In genomic region chr9:15249042-15249818, GRCh38 we compare ENCODE assay signal across 12 cellular contexts. TPM values are rescaled to one million over a fixed set of nuclear protein-coding genes. Genes with fewer than 3 reads are reported as not detected.
DNase-seq lines count a peak whose midpoint lies in the region; ATAC-seq and TF ChIP-seq lines count a peak whose summit lies in the region.
"Had no signal": no experiment of that assay in that cellular context is flagged by ENCODE, and none has a peak within 500 bp of the region (broad histone marks: within the 10 kb centered on the region; RNA-seq: fewer than 3 reads in every experiment).

No MANE protein-coding gene starts in this region.

- H3K9ac ChIP-seq in IMR-90 (ENCODE audit: low read depth, low read length) (0 out of 2 replicates have a peak overlapping the region, but pooled peaks have one; percentile 18), mesendoderm (ENCODE audit: low read length) (no peak overlapping the region)
- H3K9ac ChIP-seq: BLaER1 treated with 17β-estradiol and CSF1 and Interleukin-3, amounts not matched to agents 10 nM and 100 nM had no signal

- TF ChIP-seq CTCF in IMR-90 (conservative IDR thresholded peaks at IDR 0.05; ENCODE audit: low read depth, low read length), result no peak

- peak overlapping the region; percentile 0; the same call in 1 of the 2 replicates for H3K56ac ChIP-seq in IMR-90 (ENCODE audit: extremely low read depth, insufficient read depth, low read length)
- peak overlapping the region; percentile 11 for H3K56ac ChIP-seq in mesendoderm (ENCODE audit: low read length)

- WGBS in IMR-90 (ENCODE audit: extremely low coverage in 2 of 2, insufficient read length in 1 of 2), 2 experiments, result no CpG with 5 or more reads among the region's 7 CpGs
- WGBS in mesendoderm (ENCODE audit: extremely low coverage, insufficient coverage, low lambda C conversion rate), result no CpG with 5 or more reads among the region's 7 CpGs

- DNase-seq in AG08395 (ENCODE audit: low spot score) (peak; percentile 68), IMR-90 (peak; percentile 87), dedifferentiated amniotic fluid mesenchymal stem cell (ENCODE audit: extremely low spot score) (peak; percentile 30), mesendoderm (peak; percentile 73), HUDEP-2 (lab: John Stamatoyannopoulos, UW; ENCODE audit: unreplicated experiment in 76 of 76) (no peak), substantia nigra (lab: John Stamatoyannopoulos, UW) (no peak), NCI-H1436 (lab: John Stamatoyannopoulos, UW) (no peak), NCI-H345 (lab: John Stamatoyannopoulos, UW) (no peak)
- DNase-seq: NCI-H1105 had no signal

- H2AFZ ChIP-seq in IMR-90 (replicated peaks; ENCODE audit: low read length, poor library complexity), result no peak overlapping the region

- H4K91ac ChIP-seq in IMR-90 (ENCODE audit: insufficient read depth, low read depth, low read length), result peak overlapping the region; percentile 64

- TF ChIP-seq RAD21 in IMR-90 (IDR thresholded peaks at IDR 0.05; ENCODE audit: low read length), result no peak

- H3K18ac ChIP-seq in IMR-90 (ENCODE audit: low read depth, low read length), result peak overlapping the region; percentile 93; the same call in 1 of the 2 replicates
- peak overlapping the region; percentile 18 for H3K18ac ChIP-seq in mesendoderm (ENCODE audit: low read length)

- in situ Hi-C loops in IMR-90 (cut with MboI; ENCODE audit: low sequenced_read_pairs), result no loop called here

- H2AK9ac ChIP-seq in IMR-90 (replicated peaks; ENCODE audit: low read depth, low read length, poor library complexity), result no peak overlapping the region

- TF ChIP-seq POLR2A in IMR-90 (IDR thresholded peaks at IDR 0.05; ENCODE audit: low read depth, low read length), result no peak

- H4K20me1 ChIP-seq in IMR-90 (ENCODE audit: insufficient read depth, low read length), result no peaks in the 10 kb centered on the region
- H4K20me1 ChIP-seq: BLaER1 treated with 17β-estradiol and CSF1 and Interleukin-3, amounts not matched to agents 10 nM and 100 nM had no signal

- H3K23ac ChIP-seq in IMR-90 (ENCODE audit: low read depth, low read length), result peak overlapping the region; percentile 97
- no peak overlapping the region for H3K23ac ChIP-seq in mesendoderm (ENCODE audit: low read length)

- ATAC-seq in IMR-90 (ENCODE audit: low read depth), result peak; percentile 50
- ATAC-seq: activated T-helper 17 cell treated with anti-CD3 and anti-CD28 coated beads, Interleukin-2, amount 50 U/mL, for 72 hours; GM12878 had no signal

- H3K79me1 ChIP-seq in IMR-90 (ENCODE audit: low read depth in 1 of 2, low read length in 2 of 2), result peaks cover 9 to 44% of the 10 kb centered on the region in 2 experiments; a peak in 3 of 4 replicates
- peaks cover 3% of the 10 kb centered on the region for H3K79me1 ChIP-seq in mesendoderm (ENCODE audit: low read length)

- H4K5ac ChIP-seq in IMR-90 (ENCODE audit: low read depth, low read length), result peak overlapping the region; percentile 13; the same call in 1 of the 2 replicates
- no peak overlapping the region for H4K5ac ChIP-seq in mesendoderm (ENCODE audit: low read length)

- H3K27ac ChIP-seq in IMR-90 (ENCODE audit: insufficient read depth, low read length) (peak overlapping the region; percentile 84), mesendoderm (ENCODE audit: low read depth, low read length) (no peak overlapping the region), substantia nigra (ENCODE audit: low read depth, low read length, poor library complexity, severe bottlenecking) (no peak overlapping the region)
- H3K27ac ChIP-seq: BLaER1 treated with 17β-estradiol and CSF1 and Interleukin-3, amounts not matched to agents 10 nM and 100 nM had no signal

- H2BK5ac ChIP-seq in IMR-90 (ENCODE audit: low read depth, low read length, poor library complexity, severe bottlenecking), result peak overlapping the region; percentile 95
- H2BK5ac ChIP-seq in mesendoderm (ENCODE audit: low read length), result no peak overlapping the region

- CTCF ChIA-PET in IMR-90 (lab: Yijun Ruan, JAX), result no interaction called here

- peak overlapping the region; percentile 34 for H2BK120ac ChIP-seq in IMR-90 (ENCODE audit: low read depth, low read length)
- H2BK120ac ChIP-seq in mesendoderm (ENCODE audit: low read depth, low read length), result no peak overlapping the region

- H2BK15ac ChIP-seq in IMR-90 (ENCODE audit: low read depth, low read length) (peak overlapping the region; percentile 16; the same call in 1 of the 3 replicates), mesendoderm (replicated peaks; ENCODE audit: low read depth) (no peak overlapping the region)

- H3K27me3 ChIP-seq in IMR-90 (ENCODE audit: control insufficient read depth, insufficient read depth, low read length) (no peaks in the 10 kb centered on the region), mesendoderm (ENCODE audit: insufficient read depth, low read length, poor library complexity) (no peaks in the 10 kb centered on the region)
- H3K27me3 ChIP-seq: BLaER1 treated with 17β-estradiol and CSF1 and Interleukin-3, amounts not matched to agents 10 nM and 100 nM had no signal

- H2AK5ac ChIP-seq in IMR-90 (ENCODE audit: low read depth, low read length) (peak overlapping the region; percentile 41; the same call in 1 of the 2 replicates), mesendoderm (ENCODE audit: low read length) (no peak overlapping the region)

- H3K4me3 ChIP-seq in IMR-90 (ENCODE audit: insufficient read depth, low read depth, low read length) (no peak overlapping the region), mesendoderm (ENCODE audit: low read length) (no peak overlapping the region)
- H3K4me3 ChIP-seq: BLaER1 treated with 17β-estradiol and CSF1 and Interleukin-3, amounts not matched to agents 10 nM and 100 nM; GM12878 had no signal

- H3K9me1 ChIP-seq in IMR-90 (ENCODE audit: insufficient read depth, low read length), result peaks cover 4% of the 10 kb centered on the region

- H3K14ac ChIP-seq in IMR-90 (replicated peaks; ENCODE audit: low read depth, low read length), result peak overlapping the region; percentile 59; the same call in 1 of the 2 replicates

- H3K36me3 ChIP-seq in IMR-90 (ENCODE audit: control insufficient read depth, insufficient read depth, low read length), result no peaks in the 10 kb centered on the region
- H3K36me3 ChIP-seq in mesendoderm (ENCODE audit: control insufficient read depth, insufficient read depth, low read length), result no peaks in the 10 kb centered on the region
- H3K36me3 ChIP-seq: BLaER1 treated with 17β-estradiol and CSF1 and Interleukin-3, amounts not matched to agents 10 nM and 100 nM had no signal

- peak overlapping the region; percentile 87 for H2BK20ac ChIP-seq in IMR-90 (ENCODE audit: low read depth, low read length)

- H4K8ac ChIP-seq in IMR-90 (ENCODE audit: low read depth in 2 of 2, low read length in 2 of 2), result peak overlapping the region; percentile 6 to 52; a peak in 3 of 4 replicates
- no peak overlapping the region for H4K8ac ChIP-seq in mesendoderm (ENCODE audit: low read depth, low read length)

- POLR2A ChIA-PET in IMR-90 (lab: Charles Lee; ENCODE audit: unreplicated experiment), result interaction anchor here (0.6 kb wide), 1 partner anchor 29 kb away, joined by 3 read pairs; no protein-coding TSS in a partner anchor

- intact Hi-C loops in IMR-90 (cut with micrococcal nuclease), result no loop called here

- peak overlapping the region; percentile 87 for H3K4ac ChIP-seq in IMR-90 (ENCODE audit: low read depth, low read length)
- H3K4ac ChIP-seq in mesendoderm (ENCODE audit: low read depth, low read length), result no peak overlapping the region

- dilution Hi-C loops in IMR-90 (cut with HindIII; ENCODE audit: low sequenced_read_pairs, unreplicated experiment), result no loop called here

- no peaks in the 10 kb centered on the region for H3K9me3 ChIP-seq in IMR-90 (ENCODE audit: control insufficient read depth, insufficient read depth, low read length)
- H3K9me3 ChIP-seq: BLaER1 treated with 17β-estradiol and CSF1 and Interleukin-3, amounts not matched to agents 10 nM and 100 nM had no signal

- BruUV-seq in IMR-90 (replicated peaks; lab: Mats Ljungman, UMichigan), result no TSS peak

- no peaks in the 10 kb centered on the region for H3K79me2 ChIP-seq in mesendoderm (ENCODE audit: control insufficient read depth, insufficient read depth, low read length)

- H3K4me1 ChIP-seq in IMR-90 (ENCODE audit: control insufficient read depth, insufficient read depth, low read length) (peaks cover 17% of the 10 kb centered on the region), mesendoderm (ENCODE audit: control insufficient read depth, low read depth, low read length) (no peaks in the 10 kb centered on the region)

- H3K4me2 ChIP-seq in IMR-90 (ENCODE audit: low read depth, low read length) (peak overlapping the region; percentile 84), mesendoderm (ENCODE audit: low read length) (no peak overlapping the region)
- H3K4me2 ChIP-seq: BLaER1 treated with 17β-estradiol and CSF1 and Interleukin-3, amounts not matched to agents 10 nM and 100 nM had no signal

TF ChIP-seq in IMR-90, 13 proteins besides CTCF, POLR2A, EP300 and RAD21:
- TF ChIP-seq FOS (IDR thresholded peaks at IDR 0.05; ENCODE audit: low read depth, low read length), result peak; percentile 86
- no peak for TF ChIP-seq SMC3 (IDR thresholded peaks at IDR 0.05; ENCODE audit: low read depth, low read length)

RNA-seq across cellular contexts. Expression of gene TTC39B, which starts 57.8 kb away (rescaled TPM):
- 9.7 and 12.2 TPM in 2 replicates for total RNA-seq in IMR-90 (2012; rRNA removed)
- 1.8 and 2.5 TPM in 2 replicates for polyA plus RNA-seq in IMR-90 (2012; rRNA removed)
- polyA plus RNA-seq in IMR-90 (2012; cell fraction: cytosol; rRNA removed), result 0.30 and 0.68 TPM in 2 replicates
- polyA plus RNA-seq in IMR-90 (2012; cell fraction: nucleus; rRNA removed; ENCODE audit: low replicate concordance), result 1.3 and 8.3 TPM in 2 replicates
- 8.6 TPM for polyA plus RNA-seq in mesendoderm (2013, experiment 1 of 2)
- 9.5 TPM for polyA plus RNA-seq in mesendoderm (2013, experiment 2 of 2)

Comparison
In these comparisons a context has a peak if more than half of its experiments do, and no peak if none do; other contexts are left out.
1. DNase-seq: peak in AG08395 (single experiment), IMR-90 (single experiment), dedifferentiated amniotic fluid mesenchymal stem cell (single experiment) and mesendoderm (single experiment); none in HUDEP-2 (0 of 76), substantia nigra (0 of 49), NCI-H1436 (single experiment) and NCI-H345 (single experiment).